8 cellular contexts compared by ENCODE assay signal in the genomic region with DNA sequence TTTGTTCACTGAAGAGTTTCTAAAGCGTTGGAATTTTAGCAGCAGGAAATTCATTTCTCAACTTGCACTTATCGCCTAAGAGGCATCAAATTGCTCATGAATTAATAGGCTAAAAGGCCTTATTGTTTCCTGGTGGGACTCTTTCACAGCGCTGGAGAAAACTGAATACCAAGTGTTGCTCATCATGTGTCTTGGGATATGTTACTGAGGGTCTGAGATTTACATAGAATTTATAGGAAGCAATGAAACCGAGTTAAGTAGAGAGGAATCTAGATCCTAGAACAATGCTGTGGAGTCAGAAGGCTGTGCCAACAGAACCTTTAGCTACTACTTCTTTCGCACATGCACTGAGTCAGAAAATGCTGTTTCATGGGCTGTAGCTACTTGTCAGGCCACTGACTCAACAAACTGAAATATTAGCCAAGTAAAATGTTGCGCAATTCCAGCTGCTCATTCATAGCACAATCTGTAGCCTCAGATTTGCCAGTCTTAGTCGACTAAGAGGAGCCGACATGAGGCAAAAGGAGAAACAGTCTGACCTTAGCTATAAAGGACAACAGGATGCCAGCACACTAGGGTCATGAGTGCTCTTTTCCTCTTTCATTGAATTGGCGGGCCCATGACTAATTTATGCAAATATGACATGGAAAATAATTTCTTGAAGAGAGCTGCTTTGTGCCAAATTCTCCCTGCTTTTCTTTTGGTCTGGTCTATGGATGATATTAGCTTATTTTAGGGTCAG. TPM values are rescaled to one million over a fixed set of nuclear protein-coding genes. Genes with fewer than 3 reads are reported as not detected.
DNase-seq lines count a peak whose midpoint lies in the region; ATAC-seq, FAIRE-seq and TF ChIP-seq lines count a peak whose summit lies in the region.

No MANE protein-coding gene starts in this region.

- TF ChIP-seq RAD21 in HepG2 (CRISPR knock-in tag; IDR thresholded peaks at IDR 0.05): no peak

- H3K4me1 ChIP-seq in breast epithelium (no peaks in the 10 kb centered on the region), HepG2 (ENCODE audit: insufficient read depth, low read length) (no peaks in the 10 kb centered on the region), vagina (peaks cover 37% of the 10 kb centered on the region), OCI-LY7 (ENCODE audit: insufficient read depth, low read length, poor library complexity, severe bottlenecking) (no peaks in the 10 kb centered on the region)

- ATAC-seq in GM21619 (IDR thresholded peaks at IDR 0.05; ENCODE audit: unreplicated experiment): peak; percentile 41
- ATAC-seq in HepG2: peak; percentile 29; the same call in 1 of the 3 replicates
- no peak for ATAC-seq in GM19467 (IDR thresholded peaks at IDR 0.05; ENCODE audit: unreplicated experiment)
- no peak for ATAC-seq in GM21737 (IDR thresholded peaks at IDR 0.05; ENCODE audit: unreplicated experiment)

- peak in 1 of 2 experiments; percentile 27; a peak in 1 of 4 replicates for TF ChIP-seq EP300 in HepG2 (IDR thresholded peaks at IDR 0.05; ENCODE audit: low read depth in 2 of 2, low read length in 2 of 2)
- TF ChIP-seq EP300 in HepG2 (CRISPR knock-in tag; IDR thresholded peaks at IDR 0.05; ENCODE audit: borderline replicate concordance): no peak

- H3K36me3 ChIP-seq in breast epithelium: no peaks in the 10 kb centered on the region
- H3K36me3 ChIP-seq in HepG2 (replicated peaks in 1 of 2; ENCODE audit: control insufficient read depth in 1 of 2, insufficient read depth in 2 of 2, low read length in 2 of 2): no peaks in the 10 kb centered on the region
- no peaks in the 10 kb centered on the region for H3K36me3 ChIP-seq in vagina
- H3K36me3 ChIP-seq in OCI-LY7 (ENCODE audit: insufficient read depth, low read length): no peaks in the 10 kb centered on the region

- H3K9me3 ChIP-seq in breast epithelium (no peaks in the 10 kb centered on the region), HepG2 (ENCODE audit: low read length) (no peaks in the 10 kb centered on the region), vagina (no peaks in the 10 kb centered on the region), OCI-LY7 (ENCODE audit: low read length) (no peaks in the 10 kb centered on the region)

- POLR2A ChIA-PET in HepG2 (lab: Yijun Ruan, JAX): no interaction called here
- POLR2A ChIA-PET in OCI-LY7 (lab: Charles Lee): no interaction called here

- H3K4me2 ChIP-seq in HepG2 (ENCODE audit: low read depth, low read length) (no peak overlapping the region), OCI-LY7 (ENCODE audit: low read length) (no peak overlapping the region)

- TF ChIP-seq POLR2A in breast epithelium (IDR thresholded peaks at IDR 0.05) (no peak), HepG2 (IDR thresholded peaks at IDR 0.05; ENCODE audit: insufficient read depth in 1 of 2, low read depth in 2 of 2, low read length in 2 of 2) (no peak), vagina (IDR thresholded peaks at IDR 0.05) (no peak)

- FAIRE-seq in HepG2 (lab: Jason Lieb, UNC): no peak

- H3K79me2 ChIP-seq in HepG2 (ENCODE audit: insufficient read depth, low read length) (no peaks in the 10 kb centered on the region), OCI-LY7 (ENCODE audit: insufficient read depth, low read depth, low read length) (no peaks in the 10 kb centered on the region)

- intact Hi-C loops in breast epithelium (cut with DNase I; ENCODE audit: low total_unique reads) (no loop called here), HepG2 (cut with micrococcal nuclease; ENCODE audit: unreplicated experiment) (no loop called here), vagina (cut with DNase I) (no loop called here), OCI-LY7 (cut with micrococcal nuclease; ENCODE audit: unreplicated experiment) (no loop called here)

- 12% methylated on average over 9 of the region's 9 CpGs for WGBS in HepG2 (ENCODE audit: low lambda C conversion rate)

- no peaks in the 10 kb centered on the region for H3K9me2 ChIP-seq in OCI-LY7 (ENCODE audit: insufficient read depth, low read length)

- in situ Hi-C loops in HepG2 (cut with HindIII; ENCODE audit: extremely low pct_ligation_motif_present, low pct_unique_long_range_greater_than_20kb): no loop called here

- no peaks in the 10 kb centered on the region for H3K27me3 ChIP-seq in breast epithelium
- peaks cover 0 to 4% of the 10 kb centered on the region in 2 experiments; a peak in 3 of 5 replicates for H3K27me3 ChIP-seq in HepG2 (ENCODE audit: control insufficient read depth in 1 of 2, insufficient read depth in 2 of 2, low read length in 2 of 2)
- H3K27me3 ChIP-seq in vagina: no peaks in the 10 kb centered on the region

- BruUV-seq in HepG2 (replicated peaks; lab: Mats Ljungman, UMichigan): no TSS peak
- no TSS peak for BruUV-seq in OCI-LY7 (replicated peaks; lab: Mats Ljungman, UMichigan)

- no peak overlapping the region for H3K4me3 ChIP-seq in breast epithelium
- H3K4me3 ChIP-seq in HepG2 (replicated peaks in 1 of 3; ENCODE audit: insufficient read depth in 1 of 3, low read depth in 2 of 3, low read length in 3 of 3): no peak overlapping the region
- no peak overlapping the region for H3K4me3 ChIP-seq in vagina
- H3K4me3 ChIP-seq in OCI-LY7 (ENCODE audit: low read depth, low read length, poor library complexity, severe bottlenecking): no peak overlapping the region

- H4K20me1 ChIP-seq in HepG2 (ENCODE audit: insufficient read depth, low read length): no peaks in the 10 kb centered on the region
- no peaks in the 10 kb centered on the region for H4K20me1 ChIP-seq in OCI-LY7 (ENCODE audit: insufficient read depth, low read length)

- CTCF ChIA-PET in HepG2 (lab: Yijun Ruan, JAX; ENCODE audit: low intra/inter-chr PET ratio, low total read pairs): no interaction called here
- CTCF ChIA-PET in OCI-LY7 (lab: Charles Lee; ENCODE audit: unreplicated experiment): no interaction called here

- TF ChIP-seq CTCF in breast epithelium (IDR thresholded peaks at IDR 0.05): no peak
- TF ChIP-seq CTCF in HepG2 (CRISPR knock-in tag; IDR thresholded peaks at IDR 0.05): no peak
- TF ChIP-seq CTCF in vagina (IDR thresholded peaks at IDR 0.05): no peak
- no peak for TF ChIP-seq CTCF in OCI-LY7 (conservative IDR thresholded peaks at IDR 0.05; ENCODE audit: low read length)

- peak overlapping the region; percentile 6 to 50 for H3K27ac ChIP-seq in breast epithelium
- no peak overlapping the region for H3K27ac ChIP-seq in HepG2 (ENCODE audit: extremely low read length, insufficient read depth, low read length)
- peak overlapping the region; percentile 3 for H3K27ac ChIP-seq in vagina
- H3K27ac ChIP-seq in OCI-LY7 (ENCODE audit: low read depth, low read length, poor library complexity, severe bottlenecking): no peak overlapping the region

- H3K9ac ChIP-seq in HepG2 (ENCODE audit: insufficient read depth, low read depth, low read length): no peak overlapping the region

- no peak overlapping the region for H2AFZ ChIP-seq in HepG2 (ENCODE audit: low read length)
- no peak overlapping the region for H2AFZ ChIP-seq in OCI-LY7 (ENCODE audit: low read length)

- DNase-seq in NCI-H2171 (lab: John Stamatoyannopoulos, UW) (peak; percentile 25), breast epithelium (ENCODE audit: low spot score in 2 of 2) (peak in 1 of 2 donors; percentile 71), HepG2 (ENCODE audit: low spot score) (peak; percentile 48), vagina (ENCODE audit: extremely low spot score in 2 of 2) (peak in 1 of 2 donors; percentile 97), OCI-LY7 (ENCODE audit: low spot score) (no peak)

TF ChIP-seq in HepG2, 621 proteins besides CTCF, POLR2A, EP300 and RAD21 (continues in another document):
- peak; percentile 44; the same call in 1 of the 2 replicates for TF ChIP-seq ZNF12 (CRISPR knock-in tag; IDR thresholded peaks at IDR 0.05)
- peak; percentile 98 for TF ChIP-seq CEBPB (IDR thresholded peaks at IDR 0.05; ENCODE audit: borderline replicate concordance, low read depth, low read length)
- peak; percentile 15; the same call in 1 of the 2 replicates for TF ChIP-seq NFE2L2 (IDR thresholded peaks at IDR 0.05; ENCODE audit: low read length)

RNA-seq across cellular contexts. Expression of gene CXCL8, which starts 35.9 kb away (rescaled TPM):
- total RNA-seq in breast epithelium (10 to 100 TPM in 1 of 3 donors, 1 to 10 TPM in 1, under 1 TPM in 1; 0.64 to 33.7 (median 2.6) TPM), HepG2 (2016; rRNA removed; fragmentation: Illumina TruSeq; extraction: Trizol) (4.9 and 7.8 TPM in 2 replicates), vagina (0.49 TPM), OCI-LY7 (2022) (not detected in 2 replicates)
- total RNA-seq in HepG2 (2016; cell fraction: cytosol; rRNA removed; fragmentation: Illumina TruSeq; extraction: Trizol; ENCODE audit: low read depth): 6.3 TPM in 2 replicates
- 4.5 and 8.5 TPM in 2 replicates for total RNA-seq in HepG2 (2016; cell fraction: insoluble cytoplasmic fraction; rRNA removed; fragmentation: Illumina TruSeq; extraction: Trizol)
- 8.4 and 12.9 TPM in 2 replicates for total RNA-seq in HepG2 (2016; cell fraction: membrane; rRNA removed; fragmentation: Illumina TruSeq; extraction: Trizol)
- 10.4 and 13.0 TPM in 2 replicates for total RNA-seq in HepG2 (2016; cell fraction: nucleus; rRNA removed; fragmentation: Illumina TruSeq; extraction: Trizol)
- 1.2 and 1.8 TPM in 2 replicates for polyA plus RNA-seq in HepG2 (2011; rRNA removed)
- polyA plus RNA-seq in HepG2 (2011; cell fraction: cytosol; rRNA removed): 0.40 and 0.65 TPM in 2 replicates
- polyA plus RNA-seq in HepG2 (2011; cell fraction: nucleus; rRNA removed): 0.24 and 0.33 TPM in 2 replicates
- 0.21 and 0.87 TPM in 2 replicates for polyA plus RNA-seq in HepG2 (2012)
- 2.0 and 2.3 TPM in 2 replicates for polyA plus RNA-seq in HepG2 (2016; cell fraction: cytosol; fragmentation: Illumina TruSeq; extraction: Trizol; ENCODE audit: low read depth)
- 3.1 TPM in 2 replicates for polyA plus RNA-seq in HepG2 (2016; cell fraction: insoluble cytoplasmic fraction; fragmentation: Illumina TruSeq; extraction: Trizol; ENCODE audit: low read depth)
- polyA plus RNA-seq in HepG2 (2016; cell fraction: membrane; fragmentation: Illumina TruSeq; extraction: Trizol; ENCODE audit: low read depth): 2.6 and 3.7 TPM in 2 replicates
- 12.4 and 13.0 TPM in 2 replicates for polyA plus RNA-seq in HepG2 (2016; cell fraction: nucleus; fragmentation: Illumina TruSeq; extraction: Trizol; ENCODE audit: insufficient read depth, low read depth)
- 0.60 and 2.4 TPM in 2 replicates for polyA minus RNA-seq in HepG2 (2011; rRNA and poly(A)+ RNA removed; ENCODE audit: low replicate concordance)
- 0.62 and 1.3 TPM in 2 replicates for polyA minus RNA-seq in HepG2 (2011; cell fraction: cytosol; rRNA and poly(A)+ RNA removed)
- polyA minus RNA-seq in HepG2 (2011; cell fraction: nucleus; rRNA and poly(A)+ RNA removed): 1.2 and 1.9 TPM in 2 replicates
- total RNA-seq in OCI-LY7 (2014; rRNA removed; shearing (Covaris generic)): not detected in 2 replicates

Comparison
In these comparisons a context has a peak if more than half of its experiments do, and no peak if none do; other contexts are left out.
1. ATAC-seq: peak in GM21619 (single experiment) and HepG2 (single experiment); none in GM19467 (single experiment) and GM21737 (single experiment).
2. H3K27ac ChIP-seq: peak in breast epithelium (2 of 2) and vagina (single experiment); none in HepG2 (single experiment) and OCI-LY7 (single experiment).